4 cellular contexts compared by ENCODE assay signal in genomic region chr10:89979726-89980125, GRCh38.
A peak's percentile ranks its signal among the peaks of the same experiment; 100 is the strongest.
TF ChIP-seq lines count a peak whose summit lies in the region.

No MANE protein-coding gene starts in this region.

TF ChIP-seq in HEK293, 187 proteins besides CTCF, POLR2A, EP300 and RAD21 (continued from another document):
- TF ChIP-seq ZNF654 (tag by site-specific recombination; IDR thresholded peaks at IDR 0.05; ENCODE audit: low read depth) (no peak), ZNF768 (tag by site-specific recombination; IDR thresholded peaks at IDR 0.05) (no peak), ZNF10 (tag by site-specific recombination; IDR thresholded peaks at IDR 0.05) (peak; percentile 90), ZBTB48 (tag by site-specific recombination; IDR thresholded peaks at IDR 0.05) (no peak)

TF ChIP-seq in WTC11, 78 proteins besides CTCF, POLR2A, EP300 and RAD21 (continued from another document):
- no peak for TF ChIP-seq NFE2L1 (CRISPR knock-in tag; IDR thresholded peaks at IDR 0.05)

TF ChIP-seq in H1, 55 proteins besides CTCF, POLR2A, EP300 and RAD21 (continued from another document):
- 0 out of 2 replicates have a peak, but pooled peaks have one; percentile 48 for TF ChIP-seq KDM1A (IDR thresholded peaks at IDR 0.05; ENCODE audit: borderline replicate concordance, low read length)

TF ChIP-seq in SK-N-SH, 30 proteins besides CTCF, POLR2A, EP300 and RAD21:
- TF ChIP-seq GATA2 (CRISPR knock-in tag; IDR thresholded peaks at IDR 0.05): no peak
- TF ChIP-seq FOXJ3 (CRISPR knock-in tag; IDR thresholded peaks at IDR 0.05): no peak
- TF ChIP-seq USF1 (IDR thresholded peaks at IDR 0.05; ENCODE audit: borderline replicate concordance, low read depth): no peak
- no peak for TF ChIP-seq MXI1 (IDR thresholded peaks at IDR 0.05; ENCODE audit: low read depth, low read length)
- TF ChIP-seq TCF12 (IDR thresholded peaks at IDR 0.05): no peak
- TF ChIP-seq TAF1 (IDR thresholded peaks at IDR 0.05; ENCODE audit: borderline replicate concordance, low read depth, low read length): no peak
- no peak for TF ChIP-seq FOSL2 (IDR thresholded peaks at IDR 0.05; ENCODE audit: borderline replicate concordance, low read depth)
- no peak for TF ChIP-seq ZBTB33 (IDR thresholded peaks at IDR 0.05; ENCODE audit: borderline replicate concordance, low read depth)
- no peak for TF ChIP-seq IRF3 (IDR thresholded peaks at IDR 0.05; ENCODE audit: low read depth, low read length)
- no peak for TF ChIP-seq RXRA (IDR thresholded peaks at IDR 0.05; ENCODE audit: borderline replicate concordance, low read depth)
- TF ChIP-seq POLR2AphosphoS5 (IDR thresholded peaks at IDR 0.05; ENCODE audit: low read depth, low read length): no peak
- TF ChIP-seq NFIC (IDR thresholded peaks at IDR 0.05; ENCODE audit: borderline replicate concordance): no peak
- TF ChIP-seq YY1 (IDR thresholded peaks at IDR 0.05; ENCODE audit: low read depth): no peak
- no peak for TF ChIP-seq RFX5 (IDR thresholded peaks at IDR 0.05; ENCODE audit: low read length)
- TF ChIP-seq SIN3A (IDR thresholded peaks at IDR 0.05; ENCODE audit: borderline replicate concordance, low read depth, low read length): no peak
- TF ChIP-seq PBX3 (IDR thresholded peaks at IDR 0.05): no peak
